7 cellular contexts compared by ENCODE assay signal in the genomic region with DNA sequence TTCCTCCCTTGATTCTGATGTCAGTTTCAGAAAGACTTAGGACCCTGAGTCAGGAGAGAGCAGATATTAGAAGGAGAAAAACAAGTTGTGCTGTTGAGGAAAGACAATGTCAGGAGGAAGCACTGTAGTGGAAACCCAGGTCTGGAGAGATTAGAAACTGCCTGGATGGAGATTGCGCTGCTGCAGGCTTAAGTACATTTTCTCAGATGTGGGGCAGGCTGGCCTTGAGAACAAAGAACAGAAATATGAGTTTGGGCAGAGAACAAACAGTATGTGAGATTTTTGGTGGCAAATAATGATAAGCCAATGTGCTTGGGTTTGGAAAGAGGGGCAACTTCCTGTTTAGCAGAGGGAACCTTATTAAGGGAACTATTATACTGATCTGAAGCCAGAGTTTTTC.
"Had no signal": no experiment of that assay in that cellular context is flagged by ENCODE, and none has a peak within 500 bp of the region (broad histone marks: within the 10 kb centered on the region; RNA-seq: fewer than 3 reads in every experiment).

No MANE protein-coding gene starts in this region.

- H3K36me3 ChIP-seq: HAP-1 had no signal

- H3K9me3 Mint-ChIP-seq: HFFc6 had no signal

- H3K4me1 ChIP-seq: HAP-1 had no signal

- DNase-seq: GM23248, GOT3, H7, HFFc6 had no signal

- H3K9ac ChIP-seq: GM23248 had no signal

- H3K4me3 Mint-ChIP-seq: HFFc6, IgD-negative memory B cell had no signal

- H3K4me3 ChIP-seq: GM23248, HAP-1 had no signal

- H3K27ac ChIP-seq: GM23248, HL-60 had no signal

- H3K4me1 Mint-ChIP-seq: IgD-negative memory B cell had no signal

- H3K9me3 ChIP-seq: HAP-1 had no signal

- H3K27ac Mint-ChIP-seq: HFFc6, IgD-negative memory B cell had no signal
